ENCODE assay signal across 13 cellular contexts in genomic region chr22:38415561-38416321, GRCh38. TPM values are rescaled to one million over a fixed set of nuclear protein-coding genes. Genes with fewer than 3 reads are reported as not detected.
DNase-seq lines count a peak whose midpoint lies in the region; ATAC-seq and TF ChIP-seq lines count a peak whose summit lies in the region.
"Had no signal": no experiment of that assay in that cellular context is flagged by ENCODE, and none has a peak within 500 bp of the region (broad histone marks: within the 10 kb centered on the region; RNA-seq: fewer than 3 reads in every experiment).

No MANE protein-coding gene starts in this region.

- H3K4me1 Mint-ChIP-seq in osteocyte (ENCODE audit: unreplicated experiment), result no peaks in the 10 kb centered on the region
- H3K4me1 Mint-ChIP-seq: activated T-helper 17 cell treated with anti-CD3 and anti-CD28 coated beads, Interleukin-2, amount 50 U/mL, for 72 hours had no signal

- DNase-seq in NCI-H2081 (lab: John Stamatoyannopoulos, UW) (peak; percentile 30 to 65), NCI-H2081 treated with DMSO at 0.1 percent for 48 hours (lab: John Stamatoyannopoulos, UW) (no peak), NCI-H524 (lab: John Stamatoyannopoulos, UW) (peak; percentile 75 to 83), Right ventricle myocardium superior (peak; percentile 70), osteocyte (ENCODE audit: extremely low spot score, unreplicated experiment) (peak; percentile 80), NCI-H2029 (lab: John Stamatoyannopoulos, UW) (no peak), activated gamma-delta T cell treated with Interleukin-2 at 50 U/mL for 16 hours (no peak)

- H3K27me3 Mint-ChIP-seq in osteocyte (ENCODE audit: unreplicated experiment), result no peaks in the 10 kb centered on the region
- H3K27me3 Mint-ChIP-seq: activated T-helper 17 cell treated with anti-CD3 and anti-CD28 coated beads, Interleukin-2, amount 50 U/mL, for 72 hours had no signal

- H3K27ac Mint-ChIP-seq in osteocyte (ENCODE audit: unreplicated experiment), result no peak overlapping the region

- no peak for TF ChIP-seq CTCF in osteocyte (IDR thresholded peaks at IDR 0.05)

- no peaks in the 10 kb centered on the region for H3K9me3 Mint-ChIP-seq in osteocyte (ENCODE audit: unreplicated experiment)
- H3K9me3 Mint-ChIP-seq: activated T-helper 17 cell treated with anti-CD3 and anti-CD28 coated beads, Interleukin-2, amount 50 U/mL, for 72 hours had no signal

- H3K36me3 Mint-ChIP-seq in osteocyte (ENCODE audit: unreplicated experiment), result no peaks in the 10 kb centered on the region

- ATAC-seq in Right ventricle myocardium superior (ENCODE audit: poor library complexity), result peak; percentile 73
- ATAC-seq in GM18873 (IDR thresholded peaks at IDR 0.05; ENCODE audit: low FRiP score, unreplicated experiment), result no peak
- ATAC-seq: activated T-helper 17 cell treated with anti-CD3 and anti-CD28 coated beads, Interleukin-2, amount 50 U/mL, for 72 hours; psoas muscle had no signal

- intact Hi-C loops in Right ventricle myocardium superior (cut with DNase I), result no loop called here

- no peak overlapping the region for H3K4me3 Mint-ChIP-seq in osteocyte (ENCODE audit: unreplicated experiment)
- H3K4me3 Mint-ChIP-seq: activated T-helper 17 cell treated with anti-CD3 and anti-CD28 coated beads, Interleukin-2, amount 50 U/mL, for 72 hours had no signal

RNA-seq across cellular contexts. Expression of gene KCNJ4, which starts 39.3 kb away (rescaled TPM):
- total RNA-seq in Right ventricle myocardium superior, result 16.6 TPM
- 0.43 and 0.57 TPM in 2 replicates for total RNA-seq in osteocyte
- total RNA-seq: activated T-helper 17 cell treated with anti-CD3 and anti-CD28 coated beads, Interleukin-2, amount 50 U/mL, for 72 hours; fibroblast of villous mesenchyme; lung microvascular endothelial cell; psoas muscle; upper lobe of left lung had no signal

RNA-seq across cellular contexts. Expression of gene KDELR3, which starts 52.2 kb away (rescaled TPM):
- total RNA-seq in Right ventricle myocardium superior (3.1 TPM), osteocyte (39.3 and 49.3 TPM in 2 replicates)

Comparison
In these comparisons a context has a peak if more than half of its experiments do, and no peak if none do; other contexts are left out.
1. DNase-seq: peak in NCI-H2081 (2 of 2), NCI-H524 (2 of 2), Right ventricle myocardium superior (single experiment) and osteocyte (single experiment); none in NCI-H2081 treated with DMSO at 0.1 percent for 48 hours (single experiment), NCI-H2029 (single experiment) and activated gamma-delta T cell treated with Interleukin-2 at 50 U/mL for 16 hours (single experiment).
2. RNA of gene KCNJ4, which starts 39.3 kb away (total RNA-seq): 16.6 TPM in Right ventricle myocardium superior (single experiment); 0.43 to 0.57 TPM in osteocyte; every median in the first group is over 10 times any median in the second.